9 cellular contexts compared by ENCODE assay signal in genomic region chr3:47265725-47266480, GRCh38.
"Had no signal": no experiment of that assay in that cellular context is flagged by ENCODE, and none has a peak within 500 bp of the region (broad histone marks: within the 10 kb centered on the region; RNA-seq: fewer than 3 reads in every experiment).

No MANE protein-coding gene starts in this region.

- H3K9ac ChIP-seq: neural progenitor cell had no signal

- H3K36me3 ChIP-seq: colonic mucosa, neural progenitor cell, ovary, sigmoid colon, tibial nerve, WERI-Rb-1 had no signal

- DNase-seq: activated CD4-positive, alpha-beta memory T cell treated with anti-CD3 and anti-CD28 coated beads, Interleukin-2, amount 10 ng/mL, durations not matched to agents 7 days and 5 days; stimulated activated naive CD4-positive, alpha-beta T cell treated with Interleukin-2 at 50 U/mL for 16 hours; WERI-Rb-1 had no signal

- H2AFZ ChIP-seq: neural progenitor cell had no signal

- H3K4me1 ChIP-seq: colonic mucosa, neural progenitor cell had no signal

- H3K4me2 ChIP-seq: neural progenitor cell had no signal

- H3K4me3 ChIP-seq: colonic mucosa, esophagus muscularis mucosa, neural progenitor cell, ovary, sigmoid colon, tibial nerve had no signal

- H3K27ac ChIP-seq: colonic mucosa, esophagus muscularis mucosa, neural progenitor cell, ovary, sigmoid colon, tibial nerve, WERI-Rb-1 had no signal

- H3K9me3 ChIP-seq: colonic mucosa, esophagus muscularis mucosa, ovary, sigmoid colon, tibial nerve had no signal

- H3K27me3 ChIP-seq: colonic mucosa, esophagus muscularis mucosa, neural progenitor cell, ovary, sigmoid colon, tibial nerve had no signal
